Comparison of ENCODE assay signal across 8 cellular contexts in genomic region chr14:29222671-29223268, GRCh38.
DNase-seq lines count a peak whose midpoint lies in the region; ATAC-seq, FAIRE-seq and TF ChIP-seq lines count a peak whose summit lies in the region.

No MANE protein-coding gene starts in this region.

- no peaks in the 10 kb centered on the region for H3K9me1 ChIP-seq in endothelial cell of umbilical vein (replicated peaks; ENCODE audit: control insufficient read depth, extremely low read depth, insufficient read depth, low read length)

- no peak for TF ChIP-seq POLR2A in endothelial cell of umbilical vein (IDR thresholded peaks at IDR 0.05; ENCODE audit: low read depth, low read length)

- in situ Hi-C loops in T47D (cut with HindIII; ENCODE audit: low pct_unique_long_range_greater_than_20kb, low sequenced_read_pairs) (no loop called here), mammary epithelial cell (cut with MboI; ENCODE audit: low sequenced_read_pairs in 2 of 2) (no loop called here)

- 22% methylated on average over 3 of the region's 7 CpGs for WGBS in mammary epithelial cell (ENCODE audit: low coverage, missing lambda C conversion rate)

- no TSS peak for BruUV-seq in mammary epithelial cell (replicated peaks; lab: Mats Ljungman, UMichigan)
- BruUV-seq in endothelial cell of umbilical vein (replicated peaks; lab: Mats Ljungman, UMichigan) = no TSS peak

- ATAC-seq in GM18517 (IDR thresholded peaks at IDR 0.05; ENCODE audit: unreplicated experiment) = no peak

- peak in 1 of 2 donors; percentile 50 for TF ChIP-seq CTCF in mammary epithelial cell (conservative IDR thresholded peaks at IDR 0.05 in 1 of 2, IDR thresholded peaks at IDR 0.05 in 1 of 2; ENCODE audit: extremely low read depth in 1 of 2, insufficient read depth in 1 of 2, low read depth in 1 of 2, low read length in 2 of 2)
- peak; percentile 43 to 52 for TF ChIP-seq CTCF in endothelial cell of umbilical vein (IDR thresholded peaks at IDR 0.05; ENCODE audit: extremely low read depth in 1 of 2, insufficient read depth in 1 of 2, low read depth in 1 of 2, low read length in 2 of 2)

- DNase-seq in T47D (ENCODE audit: low read depth in 1 of 2, low spot score in 1 of 2) (peak; percentile 16 to 64), mammary epithelial cell (no peak), NCI-H524 (lab: John Stamatoyannopoulos, UW) (peak; percentile 59 to 82), endothelial cell of umbilical vein (ENCODE audit: low read depth, low spot score) (peak; percentile 44), superior temporal gyrus (ENCODE audit: extremely low spot score) (peak; percentile 73), NCI-H2029 (lab: John Stamatoyannopoulos, UW) (no peak)
- no peak for DNase-seq in activated naive CD4-positive, alpha-beta T cell treated with anti-CD3 and anti-CD28 coated beads, Interleukin-2, amount 50 U/mL, for 16 hours

- H3K4me3 ChIP-seq in mammary epithelial cell (replicated peaks in 1 of 3; ENCODE audit: insufficient read depth in 1 of 3, low read depth in 2 of 3, low read length in 3 of 3) = no peak overlapping the region
- H3K4me3 ChIP-seq in endothelial cell of umbilical vein (replicated peaks in 1 of 3; ENCODE audit: insufficient read depth in 1 of 3, low read depth in 1 of 3, low read length in 3 of 3) = no peak overlapping the region

- CTCF ChIA-PET in mammary epithelial cell (lab: Charles Lee; ENCODE audit: low non-redundant PET) (no interaction called here), endothelial cell of umbilical vein (lab: Charles Lee) (interaction anchor here (1.6 to 1.7 kb wide), 2 partner anchors 12 to 449 kb away, joined by 4 to 6 read pairs; no protein-coding TSS in a partner anchor)

- H3K4me1 ChIP-seq in mammary epithelial cell (ENCODE audit: insufficient read depth, low read length) (no peaks in the 10 kb centered on the region), endothelial cell of umbilical vein (ENCODE audit: control insufficient read depth, extremely low read depth, insufficient read depth, low read length) (no peaks in the 10 kb centered on the region)

- no peak overlapping the region for H3K4me2 ChIP-seq in mammary epithelial cell (ENCODE audit: insufficient read depth, low read depth, low read length)
- H3K4me2 ChIP-seq in endothelial cell of umbilical vein (ENCODE audit: insufficient read depth, low read length) = peak overlapping the region; percentile 9

- H3K79me2 ChIP-seq in mammary epithelial cell (ENCODE audit: insufficient read depth, low read length) (no peaks in the 10 kb centered on the region), endothelial cell of umbilical vein (ENCODE audit: control insufficient read depth, insufficient read depth, low read length) (no peaks in the 10 kb centered on the region)

- POLR2A ChIA-PET in endothelial cell of umbilical vein (lab: Charles Lee) = no interaction called here

- dilution Hi-C loops in mammary epithelial cell (cut with HindIII; ENCODE audit: low sequenced_read_pairs) = no loop called here
- dilution Hi-C loops in endothelial cell of umbilical vein (cut with MboI; ENCODE audit: extremely low pct_ligation_motif_present, low sequenced_read_pairs) = no loop called here

- no peaks in the 10 kb centered on the region for H4K20me1 ChIP-seq in mammary epithelial cell (ENCODE audit: insufficient read depth, low read length)
- H4K20me1 ChIP-seq in endothelial cell of umbilical vein (replicated peaks; ENCODE audit: control insufficient read depth, extremely low read depth, insufficient read depth, low read length) = no peaks in the 10 kb centered on the region

- no peak overlapping the region for H2AFZ ChIP-seq in mammary epithelial cell (ENCODE audit: low read depth, low read length)
- H2AFZ ChIP-seq in endothelial cell of umbilical vein (ENCODE audit: low read depth, low read length) = peak overlapping the region; percentile 69

- H3K27ac ChIP-seq in mammary epithelial cell (ENCODE audit: insufficient read depth, low read depth, low read length) = no peak overlapping the region
- no peak overlapping the region for H3K27ac ChIP-seq in endothelial cell of umbilical vein (ENCODE audit: insufficient read depth, low read depth, low read length)

- H3K9ac ChIP-seq in mammary epithelial cell (ENCODE audit: insufficient read depth, low read length) (no peak overlapping the region), endothelial cell of umbilical vein (replicated peaks; ENCODE audit: extremely low read depth, insufficient read depth, low read length) (no peak overlapping the region)

- intact Hi-C loops in mammary epithelial cell (cut with micrococcal nuclease) = loop anchor here (1.0 to 10.0 kb wide), 4 partner anchors 206 to 465 kb away; no protein-coding TSS in a partner anchor
- intact Hi-C loops in endothelial cell of umbilical vein (cut with micrococcal nuclease) = loop anchor here (1.0 to 2.0 kb wide), 2 partner anchors 206 to 298 kb away; no protein-coding TSS in a partner anchor

- no peaks in the 10 kb centered on the region for H3K36me3 ChIP-seq in mammary epithelial cell (ENCODE audit: insufficient read depth, low read length)
- H3K36me3 ChIP-seq in endothelial cell of umbilical vein (ENCODE audit: control insufficient read depth in 2 of 2, extremely low read depth in 1 of 2, insufficient read depth in 2 of 2, low read length in 2 of 2) = no peaks in the 10 kb centered on the region

- H3K27me3 ChIP-seq in mammary epithelial cell (ENCODE audit: insufficient read depth, low read length) (no peaks in the 10 kb centered on the region), endothelial cell of umbilical vein (ENCODE audit: control insufficient read depth in 2 of 2, insufficient read depth in 2 of 2, low read length in 2 of 2) (no peaks in the 10 kb centered on the region)

- H3K9me3 ChIP-seq in mammary epithelial cell (replicated peaks; ENCODE audit: insufficient read depth, low read length) (peaks cover 4% of the 10 kb centered on the region), endothelial cell of umbilical vein (replicated peaks; ENCODE audit: control insufficient read depth, insufficient read depth, low read length) (no peaks in the 10 kb centered on the region)

- no peak for FAIRE-seq in endothelial cell of umbilical vein (lab: Jason Lieb, UNC)

TF ChIP-seq in endothelial cell of umbilical vein, 7 proteins besides CTCF, POLR2A, EP300 and RAD21:
- TF ChIP-seq POLR2AphosphoS5 (IDR thresholded peaks at IDR 0.05; ENCODE audit: insufficient read depth, low read depth, low read length) (no peak), GATA2 (IDR thresholded peaks at IDR 0.05; ENCODE audit: insufficient read depth, insufficient read length, low read depth, low read length) (no peak), JUN (IDR thresholded peaks at IDR 0.05; ENCODE audit: borderline replicate concordance, insufficient read depth, insufficient read length, low read depth) (no peak), FOS (IDR thresholded peaks at IDR 0.05; ENCODE audit: borderline replicate concordance, insufficient read depth, low read length) (no peak), MAX (IDR thresholded peaks at IDR 0.05; ENCODE audit: insufficient read depth, insufficient read length) (no peak), EZH2 (IDR thresholded peaks at IDR 0.05; ENCODE audit: borderline replicate concordance, low read depth, low read length, severe bottlenecking) (no peak), MYC (IDR thresholded peaks at IDR 0.05; ENCODE audit: low read depth, low read length) (no peak)
TF ChIP-seq in endothelial cell of umbilical vein: peak in this region for 0.

Comparison
In these comparisons a context has a peak if more than half of its experiments do, and no peak if none do; other contexts are left out.
1. DNase-seq: peak in T47D (2 of 2), NCI-H524 (2 of 2), endothelial cell of umbilical vein (single experiment) and superior temporal gyrus (single experiment); none in mammary epithelial cell (single experiment), activated naive CD4-positive, alpha-beta T cell treated with anti-CD3 and anti-CD28 coated beads, Interleukin-2, amount 50 U/mL, for 16 hours (single experiment) and NCI-H2029 (single experiment).